In the genomic region with DNA sequence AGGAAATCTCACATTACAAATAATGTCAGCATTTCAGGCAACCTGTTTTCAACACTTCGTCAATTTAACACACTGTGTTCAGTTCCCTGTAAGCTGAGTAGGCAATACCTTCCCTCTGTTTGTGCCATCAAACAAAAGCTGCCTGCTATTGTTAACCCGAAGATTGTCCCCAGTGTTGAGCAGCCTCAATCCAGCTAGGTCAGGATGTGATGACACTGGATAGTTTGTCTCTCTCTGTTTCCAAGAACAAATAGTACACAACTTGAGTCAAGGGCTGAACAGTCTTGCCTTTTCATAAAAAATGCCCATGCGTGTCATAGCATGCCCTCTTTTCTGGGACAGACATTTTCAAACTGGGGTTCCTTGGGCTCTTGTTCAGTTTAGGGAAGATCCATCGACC, we compare ENCODE assay signal across 2 cellular contexts.
TF ChIP-seq lines count a peak whose summit lies in the region.

No MANE protein-coding gene starts in this region.

TF ChIP-seq in liver, 16 proteins besides CTCF, POLR2A, EP300 and RAD21:
- TF ChIP-seq NR2F2 (IDR thresholded peaks at IDR 0.05) (no peak), HNF4G (IDR thresholded peaks at IDR 0.05) (no peak), FOXA2 (IDR thresholded peaks at IDR 0.05) (no peak), GABPA (IDR thresholded peaks at IDR 0.05 in 1 of 2, conservative IDR thresholded peaks at IDR 0.05 in 1 of 2) (no peak), TAF1 (conservative IDR thresholded peaks at IDR 0.05) (no peak), MAX (IDR thresholded peaks at IDR 0.05) (no peak), JUND (IDR thresholded peaks at IDR 0.05) (no peak), HNF4A (conservative IDR thresholded peaks at IDR 0.05) (no peak), FOXA1 (IDR thresholded peaks at IDR 0.05) (no peak), SP1 (IDR thresholded peaks at IDR 0.05) (no peak), RXRA (IDR thresholded peaks at IDR 0.05) (no peak), EGR1 (IDR thresholded peaks at IDR 0.05; ENCODE audit: low read depth in 2 of 2) (no peak), REST (IDR thresholded peaks at IDR 0.05) (no peak), YY1 (IDR thresholded peaks at IDR 0.05) (no peak)
- TF ChIP-seq, protein P1, sequence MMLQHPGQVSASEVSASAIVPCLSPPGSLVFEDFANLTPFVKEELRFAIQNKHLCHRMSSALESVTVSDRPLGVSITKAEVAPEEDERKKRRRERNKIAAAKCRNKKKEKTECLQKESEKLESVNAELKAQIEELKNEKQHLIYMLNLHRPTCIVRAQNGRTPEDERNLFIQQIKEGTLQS (IDR thresholded peaks at IDR 0.05): no peak
- TF ChIP-seq, protein P2, sequence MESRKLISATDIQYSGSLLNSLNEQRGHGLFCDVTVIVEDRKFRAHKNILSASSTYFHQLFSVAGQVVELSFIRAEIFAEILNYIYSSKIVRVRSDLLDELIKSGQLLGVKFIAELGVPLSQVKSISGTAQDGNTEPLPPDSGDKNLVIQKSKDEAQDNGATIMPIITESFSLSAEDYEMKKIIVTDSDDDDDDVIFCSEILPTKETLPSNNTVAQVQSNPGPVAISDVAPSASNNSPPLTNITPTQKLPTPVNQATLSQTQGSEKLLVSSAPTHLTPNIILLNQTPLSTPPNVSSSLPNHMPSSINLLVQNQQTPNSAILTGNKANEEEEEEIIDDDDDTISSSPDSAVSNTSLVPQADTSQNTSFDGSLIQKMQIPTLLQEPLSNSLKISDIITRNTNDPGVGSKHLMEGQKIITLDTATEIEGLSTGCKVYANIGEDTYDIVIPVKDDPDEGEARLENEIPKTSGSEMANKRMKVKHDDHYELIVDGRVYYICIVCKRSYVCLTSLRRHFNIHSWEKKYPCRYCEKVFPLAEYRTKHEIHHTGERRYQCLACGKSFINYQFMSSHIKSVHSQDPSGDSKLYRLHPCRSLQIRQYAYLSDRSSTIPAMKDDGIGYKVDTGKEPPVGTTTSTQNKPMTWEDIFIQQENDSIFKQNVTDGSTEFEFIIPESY (IDR thresholded peaks at IDR 0.05): no peak

TF ChIP-seq in HepG2, 621 proteins besides CTCF, POLR2A, EP300 and RAD21:
- TF ChIP-seq FOSL2 (CRISPR knock-in tag; IDR thresholded peaks at IDR 0.05): no peak
- TF ChIP-seq U2AF2 (IDR thresholded peaks at IDR 0.05; ENCODE audit: low read depth, low read length): no peak
- TF ChIP-seq NR1H2 (CRISPR knock-in tag; IDR thresholded peaks at IDR 0.05; ENCODE audit: borderline replicate concordance, low read depth): no peak
- TF ChIP-seq ZNF329 (CRISPR knock-in tag; IDR thresholded peaks at IDR 0.05; ENCODE audit: low read depth): no peak
- TF ChIP-seq, protein P3, sequence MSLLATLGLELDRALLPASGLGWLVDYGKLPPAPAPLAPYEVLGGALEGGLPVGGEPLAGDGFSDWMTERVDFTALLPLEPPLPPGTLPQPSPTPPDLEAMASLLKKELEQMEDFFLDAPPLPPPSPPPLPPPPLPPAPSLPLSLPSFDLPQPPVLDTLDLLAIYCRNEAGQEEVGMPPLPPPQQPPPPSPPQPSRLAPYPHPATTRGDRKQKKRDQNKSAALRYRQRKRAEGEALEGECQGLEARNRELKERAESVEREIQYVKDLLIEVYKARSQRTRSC (CRISPR knock-in tag; IDR thresholded peaks at IDR 0.05; ENCODE audit: low read depth): no peak
- TF ChIP-seq MAFK (conservative IDR thresholded peaks at IDR 0.05 in 1 of 2, IDR thresholded peaks at IDR 0.05 in 1 of 2; ENCODE audit: low read length in 2 of 2): 0 out of 4 replicates have a peak, but pooled peaks of 1 of the 2 experiments have one; percentile 3
- TF ChIP-seq REXO4 (CRISPR knock-in tag; IDR thresholded peaks at IDR 0.05; ENCODE audit: borderline replicate concordance): no peak
